ENCODE assay signal across 35 cellular contexts in the genomic region with DNA sequence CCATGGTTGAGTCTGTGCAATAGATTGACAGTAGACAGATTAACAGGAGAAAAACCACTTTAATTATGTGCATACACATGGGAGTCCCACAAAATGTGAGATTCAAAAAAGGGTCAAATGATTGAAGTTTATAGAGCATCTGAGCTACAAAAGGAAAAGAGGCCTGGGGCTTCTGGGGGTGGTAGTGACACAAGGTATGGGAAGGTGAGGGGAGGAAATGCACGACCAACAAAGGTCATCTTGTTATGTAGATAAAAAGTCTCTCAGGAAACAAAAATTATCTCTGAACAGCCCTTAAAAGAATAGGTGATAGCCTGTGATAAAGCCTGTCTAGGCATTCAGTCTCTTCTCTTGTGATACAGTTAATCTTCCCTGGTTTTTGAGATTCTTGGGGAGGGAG.
"Had no signal": no experiment of that assay in that cellular context is flagged by ENCODE, and none has a peak within 500 bp of the region (broad histone marks: within the 10 kb centered on the region; RNA-seq: fewer than 3 reads in every experiment).

No MANE protein-coding gene starts in this region.

- H3K9me3 ChIP-seq: MG63 had no signal

- DNase-seq: Karpas-422, Kasumi-1, MG63, MM.1S, MV-4-11, NCI-H1048, NCI-H1092, NCI-H1092 treated with DMSO at 0.1 percent for 48 hours, NCI-H1105, NCI-H1105 treated with DMSO at 0.1 percent for 48 hours, NCI-H1417, NCI-H1417 treated with DMSO at 0.1 percent for 48 hours, NCI-H1436, NCI-H1436 treated with DMSO at 0.1 percent for 48 hours, NCI-H146, NCI-H1694, NCI-H1694 treated with DMSO at 0.1 percent for 48 hours, NCI-H187, NCI-H187 treated with DMSO at 0.1 percent for 48 hours, NCI-H1930, NCI-H2029, NCI-H2029 treated with DMSO at 0.1 percent for 48 hours, NCI-H2081, NCI-H2081 treated with DMSO at 0.1 percent for 48 hours, NCI-H2107, NCI-H2171, NCI-H2171 treated with DMSO at 0.1 percent for 48 hours, NCI-H2227 treated with DMSO at 0.1 percent for 48 hours, NCI-H226, NCI-H345, NCI-H446, NCI-H446 treated with DMSO at 0.1 percent for 48 hours, NCI-H510A, NCI-H510A treated with DMSO at 0.1 percent for 48 hours, NCI-H524 had no signal

- H3K27me3 ChIP-seq: MG63 had no signal

- H3K4me3 ChIP-seq: MG63 had no signal

- H3K36me3 ChIP-seq: MG63 had no signal
